ENCODE assay signal across 28 cellular contexts in the genomic region with DNA sequence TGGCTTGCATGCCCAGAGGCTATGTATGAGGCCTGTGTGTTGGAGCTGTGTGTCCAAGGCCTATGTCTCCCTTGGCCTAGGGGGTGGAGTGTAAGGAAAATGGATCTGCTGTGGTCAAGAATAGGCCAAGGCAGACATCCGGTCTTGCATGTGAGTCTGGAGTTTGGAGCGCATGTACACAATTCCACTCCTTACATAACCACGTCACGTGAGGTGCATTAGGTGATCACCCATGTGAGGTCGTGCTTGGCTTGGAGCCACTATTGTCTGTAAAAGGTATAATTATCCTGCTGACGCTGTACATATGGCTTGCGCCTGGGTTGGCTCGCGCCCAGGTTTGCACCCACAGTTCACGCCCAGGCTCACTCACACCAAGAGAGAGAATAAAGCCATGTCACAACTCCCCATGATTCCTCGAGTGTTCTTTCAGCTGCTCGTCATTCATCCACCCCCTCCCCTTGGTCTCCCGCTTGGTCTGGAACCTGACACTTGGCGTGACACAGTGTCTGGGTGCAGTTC.
"Had no signal": no experiment of that assay in that cellular context is flagged by ENCODE, and none has a peak within 500 bp of the region (broad histone marks: within the 10 kb centered on the region; RNA-seq: fewer than 3 reads in every experiment).

No MANE protein-coding gene starts in this region.

- H3K36me3 ChIP-seq: pancreas, prostate gland, thyroid gland, upper lobe of left lung, vagina had no signal

- H3K4me3 Mint-ChIP-seq: activated CD8-positive, alpha-beta T cell treated with anti-CD3 and anti-CD28 coated beads for 36 hours; activated naive CD8-positive, alpha-beta T cell; central memory CD8-positive, alpha-beta T cell; dendritic cell treated with granulocyte-macrophage colony-stimulating factor and Interleukin-4, amounts not matched to agents 40 ng/mL and 50 ng/mL, for 4 days; endodermal cell; mesothelial cell of epicardium; naive B cell; nephron progenitor cell; stimulated activated naive CD8-positive, alpha-beta T cell treated with anti-CD3 and anti-CD28 coated beads, Interleukin-15, Interleukin-2, amounts not matched to agents 100 ng/mL and 50 ng/mL, for 24 hours; WTC11 had no signal

- H3K4me1 ChIP-seq: pancreas, prostate gland, thyroid gland, vagina had no signal

- H3K36me3 Mint-ChIP-seq: activated naive CD8-positive, alpha-beta T cell; mesothelial cell of epicardium; naive B cell; WTC11 had no signal

- H3K4me1 Mint-ChIP-seq: central memory CD8-positive, alpha-beta T cell; endodermal cell; naive B cell had no signal

- H3K9me3 Mint-ChIP-seq: activated CD8-positive, alpha-beta T cell treated with anti-CD3 and anti-CD28 coated beads for 36 hours; central memory CD8-positive, alpha-beta T cell; dendritic cell treated with granulocyte-macrophage colony-stimulating factor and Interleukin-4, amounts not matched to agents 40 ng/mL and 50 ng/mL, for 4 days; endodermal cell; nephron progenitor cell; stimulated activated naive CD8-positive, alpha-beta T cell treated with anti-CD3 and anti-CD28 coated beads, Interleukin-15, Interleukin-2, amounts not matched to agents 100 ng/mL and 50 ng/mL, for 24 hours; WTC11 had no signal

- DNase-seq: activated CD4-positive, alpha-beta T cell treated with anti-CD3 and anti-CD28 coated beads, Interleukin-2, amount 50 U/mL, for 1 hour; activated CD8-positive, alpha-beta T cell treated with anti-CD3 and anti-CD28 coated beads for 36 hours; activated naive CD4-positive, alpha-beta T cell; activated T-cell treated with anti-CD3 and anti-CD28 coated beads, Interleukin-2, amount 50 U/mL, for 48 hours; anterior cingulate cortex; endodermal cell; foreskin fibroblast; head of caudate nucleus; hippocampal formation; left colon; naive B cell; nephron progenitor cell; nucleus accumbens; pancreas; retina; stimulated activated CD4-positive, alpha-beta T cell treated with anti-CD3 and anti-CD28 coated beads, Interleukin-12 subunit alpha, Interleukin-12 subunit beta, amount 100 ng/mL, for 4 hours; stimulated activated CD4-positive, alpha-beta T cell treated with anti-CD3 and anti-CD28 coated beads, Interleukin-4, amount 100 ng/mL, for 1 hour; thyroid gland had no signal

- H3K27me3 ChIP-seq: pancreas, thyroid gland, upper lobe of left lung, vagina had no signal

- H3K4me3 ChIP-seq: pancreas, prostate gland, skin epidermis, thyroid gland, upper lobe of left lung, vagina had no signal

- H3K27ac ChIP-seq: pancreas, prostate gland, thyroid gland, upper lobe of left lung, vagina had no signal

- H3K27ac Mint-ChIP-seq: activated CD8-positive, alpha-beta T cell treated with anti-CD3 and anti-CD28 coated beads for 36 hours; activated naive CD8-positive, alpha-beta T cell; dendritic cell treated with granulocyte-macrophage colony-stimulating factor and Interleukin-4, amounts not matched to agents 40 ng/mL and 50 ng/mL, for 4 days; endodermal cell; mesothelial cell of epicardium; naive B cell; nephron progenitor cell; stimulated activated naive CD8-positive, alpha-beta T cell treated with anti-CD3 and anti-CD28 coated beads, Interleukin-15, Interleukin-2, amounts not matched to agents 100 ng/mL and 50 ng/mL, for 24 hours; WTC11 had no signal

- H3K27me3 Mint-ChIP-seq: activated CD8-positive, alpha-beta T cell treated with anti-CD3 and anti-CD28 coated beads for 36 hours; activated naive CD8-positive, alpha-beta T cell; central memory CD8-positive, alpha-beta T cell; dendritic cell treated with granulocyte-macrophage colony-stimulating factor and Interleukin-4, amounts not matched to agents 40 ng/mL and 50 ng/mL, for 4 days; naive B cell; stimulated activated naive CD8-positive, alpha-beta T cell treated with anti-CD3 and anti-CD28 coated beads, Interleukin-15, Interleukin-2, amounts not matched to agents 100 ng/mL and 50 ng/mL, for 24 hours had no signal

- H3K9me3 ChIP-seq: pancreas, prostate gland, thyroid gland, upper lobe of left lung, vagina had no signal
